Comparison of ENCODE assay signal across 1 cellular context in the genomic region with DNA sequence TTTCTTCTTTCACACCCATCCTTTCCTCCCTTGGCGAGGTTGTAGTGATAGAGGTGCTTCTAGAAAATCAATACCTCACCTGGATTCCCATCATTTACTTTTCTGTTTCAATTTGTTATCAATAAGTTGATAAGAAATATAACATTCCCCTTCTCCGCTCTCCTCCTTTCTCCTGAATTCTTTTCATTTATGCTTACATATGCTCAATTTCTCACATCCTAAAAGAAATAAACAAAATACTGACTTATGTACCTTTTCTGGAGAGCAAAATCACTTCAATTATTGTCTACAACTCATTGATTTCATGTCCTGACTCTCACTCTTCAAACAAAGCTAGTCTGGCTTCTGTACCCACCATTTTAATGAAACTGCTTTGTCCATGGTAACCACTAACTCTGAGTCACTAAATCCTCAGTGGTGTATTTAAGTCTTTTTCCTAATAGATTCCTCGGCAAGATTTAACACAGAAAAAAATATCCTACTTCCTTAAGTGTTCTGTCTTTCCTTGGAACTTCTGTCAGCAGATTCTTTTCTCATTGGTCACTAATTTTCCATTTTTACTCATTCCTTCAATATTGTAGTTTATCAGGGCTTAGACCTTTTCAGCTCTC.
A peak's percentile ranks its signal among the peaks of the same experiment; 100 is the strongest.
TF ChIP-seq lines count a peak whose summit lies in the region.

No MANE protein-coding gene starts in this region.

TF ChIP-seq in IMR-90, 13 proteins besides CTCF, POLR2A, EP300 and RAD21:
- TF ChIP-seq MAZ (IDR thresholded peaks at IDR 0.05; ENCODE audit: borderline replicate concordance, low read depth, low read length) (no peak), MAFK (IDR thresholded peaks at IDR 0.05; ENCODE audit: low read depth, low read length) (peak; percentile 62; the same call in 1 of the 2 replicates)
